Comparison of ENCODE assay signal across 1 cellular context in genomic region chr9:129823934-129824601, GRCh38.
TF ChIP-seq lines count a peak whose summit lies in the region.

A gene with protein sequence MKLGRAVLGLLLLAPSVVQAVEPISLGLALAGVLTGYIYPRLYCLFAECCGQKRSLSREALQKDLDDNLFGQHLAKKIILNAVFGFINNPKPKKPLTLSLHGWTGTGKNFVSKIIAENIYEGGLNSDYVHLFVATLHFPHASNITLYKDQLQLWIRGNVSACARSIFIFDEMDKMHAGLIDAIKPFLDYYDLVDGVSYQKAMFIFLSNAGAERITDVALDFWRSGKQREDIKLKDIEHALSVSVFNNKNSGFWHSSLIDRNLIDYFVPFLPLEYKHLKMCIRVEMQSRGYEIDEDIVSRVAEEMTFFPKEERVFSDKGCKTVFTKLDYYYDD (minus strand): TSS chr9:129824136. CDS start chr9:129824085, 51 bp downstream.

TF ChIP-seq in HCT116, 20 proteins besides CTCF, POLR2A, EP300 and RAD21 (continued from another document):
- TF ChIP-seq, protein P1, sequence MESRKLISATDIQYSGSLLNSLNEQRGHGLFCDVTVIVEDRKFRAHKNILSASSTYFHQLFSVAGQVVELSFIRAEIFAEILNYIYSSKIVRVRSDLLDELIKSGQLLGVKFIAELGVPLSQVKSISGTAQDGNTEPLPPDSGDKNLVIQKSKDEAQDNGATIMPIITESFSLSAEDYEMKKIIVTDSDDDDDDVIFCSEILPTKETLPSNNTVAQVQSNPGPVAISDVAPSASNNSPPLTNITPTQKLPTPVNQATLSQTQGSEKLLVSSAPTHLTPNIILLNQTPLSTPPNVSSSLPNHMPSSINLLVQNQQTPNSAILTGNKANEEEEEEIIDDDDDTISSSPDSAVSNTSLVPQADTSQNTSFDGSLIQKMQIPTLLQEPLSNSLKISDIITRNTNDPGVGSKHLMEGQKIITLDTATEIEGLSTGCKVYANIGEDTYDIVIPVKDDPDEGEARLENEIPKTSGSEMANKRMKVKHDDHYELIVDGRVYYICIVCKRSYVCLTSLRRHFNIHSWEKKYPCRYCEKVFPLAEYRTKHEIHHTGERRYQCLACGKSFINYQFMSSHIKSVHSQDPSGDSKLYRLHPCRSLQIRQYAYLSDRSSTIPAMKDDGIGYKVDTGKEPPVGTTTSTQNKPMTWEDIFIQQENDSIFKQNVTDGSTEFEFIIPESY (IDR thresholded peaks at IDR 0.05; ENCODE audit: extremely low read depth, insufficient replicate concordance, low read length), result peak; percentile 84
- peak; percentile 39 for TF ChIP-seq TCF7L2 (IDR thresholded peaks at IDR 0.05; ENCODE audit: borderline replicate concordance, extremely low read depth, insufficient read depth, insufficient read length)
- TF ChIP-seq, protein P2, sequence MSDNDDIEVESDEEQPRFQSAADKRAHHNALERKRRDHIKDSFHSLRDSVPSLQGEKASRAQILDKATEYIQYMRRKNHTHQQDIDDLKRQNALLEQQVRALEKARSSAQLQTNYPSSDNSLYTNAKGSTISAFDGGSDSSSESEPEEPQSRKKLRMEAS (IDR thresholded peaks at IDR 0.05), result peak; percentile 97
- peak; percentile 82 for TF ChIP-seq POLR2AphosphoS5 (IDR thresholded peaks at IDR 0.05; ENCODE audit: low read depth, low read length)
- TF ChIP-seq ELF1 (IDR thresholded peaks at IDR 0.05; ENCODE audit: borderline replicate concordance, low read depth), result peak; percentile 93
- peak; percentile 98 for TF ChIP-seq EGR1 (IDR thresholded peaks at IDR 0.05; ENCODE audit: low read depth)
- TF ChIP-seq CBX3 (IDR thresholded peaks at IDR 0.05; ENCODE audit: low read depth), result peak; percentile 89
- no peak for TF ChIP-seq JUND (IDR thresholded peaks at IDR 0.05)
